Comparison of ENCODE assay signal across 34 cellular contexts in the genomic region with DNA sequence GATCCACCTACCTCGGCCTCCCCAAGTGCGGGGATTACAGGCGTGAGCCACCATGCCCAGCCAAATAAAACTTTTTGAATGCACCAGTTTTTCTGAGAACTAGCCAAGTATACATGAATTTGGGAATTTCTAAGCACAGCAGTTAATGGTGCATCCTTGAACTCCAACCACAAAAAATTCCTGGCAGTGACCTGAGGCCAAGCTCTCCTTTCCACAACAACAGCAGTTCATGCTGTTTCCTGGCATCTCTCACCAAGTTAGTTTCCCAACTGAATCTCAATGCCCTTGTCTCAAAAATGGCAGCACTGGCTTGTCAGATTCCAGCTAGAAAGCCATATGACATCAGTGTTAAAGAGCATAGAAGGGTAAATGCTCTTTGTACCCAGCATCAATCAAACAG. TPM values are rescaled to one million over a fixed set of nuclear protein-coding genes. Genes with fewer than 3 reads are reported as not detected.
"Had no signal": no experiment of that assay in that cellular context is flagged by ENCODE, and none has a peak within 500 bp of the region (broad histone marks: within the 10 kb centered on the region; RNA-seq: fewer than 3 reads in every experiment).

No MANE protein-coding gene starts in this region.

- H3K27ac ChIP-seq: brain microvascular endothelial cell, SK-N-MC, VCaP had no signal

- H3K4me3 ChIP-seq: K562, SK-N-MC had no signal

- H3K27me3 ChIP-seq: brain microvascular endothelial cell had no signal

- H3K4me1 Mint-ChIP-seq: activated T-helper 17 cell treated with anti-CD3 and anti-CD28 coated beads, Interleukin-2, amount 50 U/mL, for 72 hours had no signal

- ATAC-seq: activated T-helper 17 cell treated with anti-CD3 and anti-CD28 coated beads, Interleukin-2, amount 50 U/mL, for 72 hours; K562; Right ventricle myocardium inferior; T-cell had no signal

- H3K36me3 Mint-ChIP-seq: activated CD4-positive, alpha-beta memory T cell treated with anti-CD3 and anti-CD28 coated beads for 36 hours; activated naive CD4-positive, alpha-beta T cell treated with anti-CD3 and anti-CD28 coated beads, Interleukin-2, amount 10 ng/mL, durations not matched to agents 7 days and 5 days; activated naive CD8-positive, alpha-beta T cell treated with anti-CD3 and anti-CD28 coated beads for 36 hours had no signal

- H3K36me3 ChIP-seq: brain microvascular endothelial cell had no signal

- H3K27ac Mint-ChIP-seq: activated CD4-positive, alpha-beta memory T cell treated with anti-CD3 and anti-CD28 coated beads for 36 hours; activated CD4-positive, alpha-beta T cell treated with anti-CD3 and anti-CD28 coated beads, Interleukin-2, amount 10 ng/mL, durations not matched to agents 7 days and 5 days; activated naive CD4-positive, alpha-beta T cell treated with anti-CD3 and anti-CD28 coated beads, Interleukin-2, amount 10 ng/mL, durations not matched to agents 7 days and 5 days; activated naive CD8-positive, alpha-beta T cell treated with anti-CD3 and anti-CD28 coated beads for 36 hours; activated T-helper 17 cell treated with anti-CD3 and anti-CD28 coated beads, Interleukin-2, amount 50 U/mL, for 72 hours; T-cell had no signal

- FAIRE-seq: K562 had no signal

- H3K27me3 Mint-ChIP-seq: activated CD4-positive, alpha-beta memory T cell treated with anti-CD3 and anti-CD28 coated beads for 36 hours; activated CD4-positive, alpha-beta T cell treated with anti-CD3 and anti-CD28 coated beads, Interleukin-2, amount 10 ng/mL, durations not matched to agents 7 days and 5 days; activated naive CD4-positive, alpha-beta T cell treated with anti-CD3 and anti-CD28 coated beads, Interleukin-2, amount 10 ng/mL, durations not matched to agents 7 days and 5 days; activated naive CD8-positive, alpha-beta T cell treated with anti-CD3 and anti-CD28 coated beads for 36 hours; activated T-helper 17 cell treated with anti-CD3 and anti-CD28 coated beads, Interleukin-2, amount 50 U/mL, for 72 hours had no signal

- DNase-seq: activated CD4-positive, alpha-beta memory T cell treated with anti-CD3 and anti-CD28 coated beads for 36 hours; activated CD4-positive, alpha-beta T cell treated with anti-CD3 and anti-CD28 coated beads, Interleukin-2, amount 10 ng/mL, durations not matched to agents 7 days and 5 days; activated CD4-positive, CD25-positive, alpha-beta regulatory T cell; activated CD8-positive, alpha-beta memory T cell treated with anti-CD3 and anti-CD28 coated beads for 24 hours; activated gamma-delta T cell treated with Interleukin-2 at 50 U/mL for 16 hours; activated naive CD4-positive, alpha-beta T cell treated with anti-CD3 and anti-CD28 coated beads, Interleukin-2, amount 10 ng/mL, durations not matched to agents 7 days and 5 days; activated naive CD8-positive, alpha-beta T cell treated with anti-CD3 and anti-CD28 coated beads for 36 hours; activated T-cell treated with anti-CD3 and anti-CD28 coated beads for 4 hours; activated T-cell treated with anti-CD3 and anti-CD28 coated beads, Interleukin-2, amount 50 U/mL, for 48 hours; brain microvascular endothelial cell; cerebellar nuclear complex; Kasumi-1; MV-4-11; NCI-H1092 treated with DMSO at 0.1 percent for 48 hours; NCI-H1417 treated with DMSO at 0.1 percent for 48 hours; NCI-H1694; NCI-H2029; NCI-H2107; NCI-H2171 treated with DMSO at 0.1 percent for 48 hours; NCI-H226; NCI-H526 treated with DMSO at 0.1 percent for 48 hours; NCI-H82; RPMI8226; T-cell had no signal

- H3K4me3 Mint-ChIP-seq: activated CD4-positive, alpha-beta memory T cell treated with anti-CD3 and anti-CD28 coated beads for 36 hours; activated CD4-positive, alpha-beta T cell treated with anti-CD3 and anti-CD28 coated beads, Interleukin-2, amount 10 ng/mL, durations not matched to agents 7 days and 5 days; activated naive CD4-positive, alpha-beta T cell treated with anti-CD3 and anti-CD28 coated beads, Interleukin-2, amount 10 ng/mL, durations not matched to agents 7 days and 5 days; activated naive CD8-positive, alpha-beta T cell treated with anti-CD3 and anti-CD28 coated beads for 36 hours; activated T-helper 17 cell treated with anti-CD3 and anti-CD28 coated beads, Interleukin-2, amount 50 U/mL, for 72 hours; T-cell had no signal

- H3K9me3 Mint-ChIP-seq: activated CD4-positive, alpha-beta memory T cell treated with anti-CD3 and anti-CD28 coated beads for 36 hours; activated CD4-positive, alpha-beta T cell treated with anti-CD3 and anti-CD28 coated beads, Interleukin-2, amount 10 ng/mL, durations not matched to agents 7 days and 5 days; activated naive CD4-positive, alpha-beta T cell treated with anti-CD3 and anti-CD28 coated beads, Interleukin-2, amount 10 ng/mL, durations not matched to agents 7 days and 5 days; activated naive CD8-positive, alpha-beta T cell treated with anti-CD3 and anti-CD28 coated beads for 36 hours; activated T-helper 17 cell treated with anti-CD3 and anti-CD28 coated beads, Interleukin-2, amount 50 U/mL, for 72 hours; T-cell had no signal

RNA-seq across cellular contexts. Expression of gene XKRX, which starts 15.9 kb away (rescaled TPM):
- total RNA-seq: K562; Right ventricle myocardium inferior; T-helper 2 cell treated with Interferon-gamma antibody and Interleukin-4, amounts not matched to agents 100 ng/mL and 5 ng/mL, for 36 hours had no signal

RNA-seq across cellular contexts. Expression of gene ARL13A, which starts 24.9 kb away (rescaled TPM):
- total RNA-seq: activated CD4-positive, alpha-beta memory T cell treated with anti-CD3 and anti-CD28 coated beads for 36 hours; activated CD4-positive, alpha-beta T cell treated with anti-CD3 and anti-CD28 coated beads, Interleukin-2, amount 10 ng/mL, durations not matched to agents 7 days and 5 days; activated naive CD8-positive, alpha-beta T cell treated with anti-CD3 and anti-CD28 coated beads for 36 hours; activated T-helper 17 cell treated with anti-CD3 and anti-CD28 coated beads, Interleukin-2, amount 50 U/mL, for 72 hours; cardiac septum; K562; MCF 10A; NCI-H460; OCI-LY7; Right ventricle myocardium inferior; T-cell; T-helper 2 cell treated with Interferon-gamma antibody and Interleukin-4, amounts not matched to agents 100 ng/mL and 5 ng/mL, for 36 hours had no signal
